In genomic region chr1:113072757-113073456, GRCh38 we compare ENCODE assay signal across 1 cellular context.
TF ChIP-seq lines count a peak whose summit lies in the region.

LRIG2 (plus strand) TSS chr1:113073198; CDS start chr1:113073407, 209 bp downstream.

TF ChIP-seq in HepG2, 621 proteins besides CTCF, POLR2A, EP300 and RAD21 (continued from another document and continues in another):
- TF ChIP-seq AHDC1 (CRISPR knock-in tag; IDR thresholded peaks at IDR 0.05; ENCODE audit: borderline replicate concordance), result peak; percentile 23
- peak; percentile 89; the same call in 1 of the 2 replicates for TF ChIP-seq ZNF235 (CRISPR knock-in tag; IDR thresholded peaks at IDR 0.05; ENCODE audit: borderline replicate concordance)
- TF ChIP-seq ZNF670 (CRISPR knock-in tag; IDR thresholded peaks at IDR 0.05; ENCODE audit: borderline replicate concordance), result peak; percentile 66; the same call in 1 of the 2 replicates
- TF ChIP-seq MED1 (CRISPR knock-in tag; IDR thresholded peaks at IDR 0.05), result peak; percentile 34
- no peak for TF ChIP-seq ZUFSP (CRISPR knock-in tag; IDR thresholded peaks at IDR 0.05; ENCODE audit: borderline replicate concordance)
- peak; percentile 82 for TF ChIP-seq XRCC5 (optimal IDR thresholded peaks at IDR 0.05; ENCODE audit: low read length)
- peak in 1 of 2 experiments; percentile 36; a peak in 1 of 4 replicates for TF ChIP-seq KLF16 (CRISPR knock-in tag; IDR thresholded peaks at IDR 0.05)
- TF ChIP-seq ZNF264 (CRISPR knock-in tag; IDR thresholded peaks at IDR 0.05), result peak; percentile 4; the same call in 1 of the 2 replicates
- TF ChIP-seq ZNF879 (CRISPR knock-in tag; IDR thresholded peaks at IDR 0.05), result 0 out of 2 replicates have a peak, but pooled peaks have one; percentile 75
- TF ChIP-seq ZNF557 (CRISPR knock-in tag; IDR thresholded peaks at IDR 0.05), result 0 out of 2 replicates have a peak, but pooled peaks have one; percentile 11
- no peak for TF ChIP-seq THAP8 (CRISPR knock-in tag; IDR thresholded peaks at IDR 0.05; ENCODE audit: borderline replicate concordance)
- no peak for TF ChIP-seq HNRNPL (IDR thresholded peaks at IDR 0.05; ENCODE audit: low read depth, low read length)
- TF ChIP-seq ZNF143 (CRISPR knock-in tag; IDR thresholded peaks at IDR 0.05), result peak; percentile 42; the same call in 1 of the 2 replicates
- TF ChIP-seq RFXAP (CRISPR knock-in tag; IDR thresholded peaks at IDR 0.05; ENCODE audit: borderline replicate concordance), result peak; percentile 75; the same call in 1 of the 2 replicates
- peak; percentile 90 for TF ChIP-seq SRSF1 (optimal IDR thresholded peaks at IDR 0.05; ENCODE audit: low read depth, low read length)
- TF ChIP-seq ZNF567 (CRISPR knock-in tag; IDR thresholded peaks at IDR 0.05; ENCODE audit: borderline replicate concordance), result no peak; the same call in 1 of the 2 replicates
- peak; percentile 90 for TF ChIP-seq YY1 (IDR thresholded peaks at IDR 0.05; ENCODE audit: insufficient read depth, insufficient replicate concordance, low read depth, low read length)
- TF ChIP-seq TOPORS (CRISPR knock-in tag; IDR thresholded peaks at IDR 0.05), result no peak
- TF ChIP-seq CC2D1A (CRISPR knock-in tag; IDR thresholded peaks at IDR 0.05), result no peak
- peak; percentile 9; the same call in 1 of the 2 replicates for TF ChIP-seq NFIC (IDR thresholded peaks at IDR 0.05; ENCODE audit: low read length)
- peak; percentile 81; the same call in 1 of the 2 replicates for TF ChIP-seq GABPB1 (CRISPR knock-in tag; IDR thresholded peaks at IDR 0.05)
- peak; percentile 88; the same call in 1 of the 2 replicates for TF ChIP-seq ZNF256 (CRISPR knock-in tag; conservative IDR thresholded peaks at IDR 0.05)
- TF ChIP-seq ARNT2 (CRISPR knock-in tag; IDR thresholded peaks at IDR 0.05; ENCODE audit: low read depth), result peak; percentile 15; the same call in 1 of the 2 replicates
- no peak for TF ChIP-seq LBX2 (CRISPR knock-in tag; IDR thresholded peaks at IDR 0.05; ENCODE audit: borderline replicate concordance)
- TF ChIP-seq ZBTB34 (CRISPR knock-in tag; IDR thresholded peaks at IDR 0.05), result no peak
- no peak for TF ChIP-seq NPAS2 (CRISPR knock-in tag; IDR thresholded peaks at IDR 0.05; ENCODE audit: borderline replicate concordance)
- TF ChIP-seq RFX5 (IDR thresholded peaks at IDR 0.05; ENCODE audit: low read depth, low read length), result no peak
- TF ChIP-seq MYNN (CRISPR knock-in tag; IDR thresholded peaks at IDR 0.05; ENCODE audit: low read depth), result 0 out of 2 replicates have a peak, but pooled peaks have one; percentile 57
- TF ChIP-seq RNF2 (conservative IDR thresholded peaks at IDR 0.05; ENCODE audit: low read depth), result 0 out of 2 replicates have a peak, but pooled peaks have one; percentile 27
- TF ChIP-seq HOXA9 (CRISPR knock-in tag; IDR thresholded peaks at IDR 0.05; ENCODE audit: borderline replicate concordance), result no peak
- peak; percentile 29; the same call in 1 of the 2 replicates for TF ChIP-seq ZNF460 (CRISPR knock-in tag; IDR thresholded peaks at IDR 0.05; ENCODE audit: borderline replicate concordance)
- no peak for TF ChIP-seq ZNF512B (CRISPR knock-in tag; IDR thresholded peaks at IDR 0.05; ENCODE audit: borderline replicate concordance)
- no peak for TF ChIP-seq HDAC2 (CRISPR knock-in tag; IDR thresholded peaks at IDR 0.05)
- no peak for TF ChIP-seq WIZ (CRISPR knock-in tag; IDR thresholded peaks at IDR 0.05)
- peak; percentile 44; the same call in 1 of the 2 replicates for TF ChIP-seq ATF1 (CRISPR knock-in tag; IDR thresholded peaks at IDR 0.05)
- no peak for TF ChIP-seq CENPT (CRISPR knock-in tag; IDR thresholded peaks at IDR 0.05; ENCODE audit: low read depth)
- TF ChIP-seq FOXO4 (CRISPR knock-in tag; conservative IDR thresholded peaks at IDR 0.05), result no peak
- no peak for TF ChIP-seq MLX (CRISPR knock-in tag; IDR thresholded peaks at IDR 0.05)
- peak; percentile 57 for TF ChIP-seq RXRA (CRISPR knock-in tag; IDR thresholded peaks at IDR 0.05)
- TF ChIP-seq ZNF234 (CRISPR knock-in tag; conservative IDR thresholded peaks at IDR 0.05), result no peak
- TF ChIP-seq NBN (conservative IDR thresholded peaks at IDR 0.05), result no peak
- 0 out of 2 replicates have a peak, but pooled peaks have one; percentile 42 for TF ChIP-seq ZNF614 (CRISPR knock-in tag; IDR thresholded peaks at IDR 0.05; ENCODE audit: borderline replicate concordance)
- TF ChIP-seq SMC3 (IDR thresholded peaks at IDR 0.05; ENCODE audit: low read length), result peak; percentile 30; the same call in 1 of the 2 replicates
- no peak for TF ChIP-seq PRMT3 (CRISPR knock-in tag; IDR thresholded peaks at IDR 0.05; ENCODE audit: borderline replicate concordance, low read depth)
- TF ChIP-seq CAMTA2 (CRISPR knock-in tag; IDR thresholded peaks at IDR 0.05; ENCODE audit: borderline replicate concordance), result 0 out of 2 replicates have a peak, but pooled peaks have one; percentile 45
- no peak for TF ChIP-seq ZNF83 (CRISPR knock-in tag; IDR thresholded peaks at IDR 0.05; ENCODE audit: borderline replicate concordance)
- TF ChIP-seq ZSCAN20 (CRISPR knock-in tag; IDR thresholded peaks at IDR 0.05; ENCODE audit: borderline replicate concordance), result no peak
- TF ChIP-seq ZNF550 (CRISPR knock-in tag; IDR thresholded peaks at IDR 0.05; ENCODE audit: borderline replicate concordance), result no peak
- TF ChIP-seq ZNF547 (CRISPR knock-in tag; IDR thresholded peaks at IDR 0.05), result peak; percentile 82
- TF ChIP-seq ZNF772 (CRISPR knock-in tag; IDR thresholded peaks at IDR 0.05), result peak; percentile 87; the same call in 1 of the 2 replicates
- TF ChIP-seq MEF2D (CRISPR knock-in tag; IDR thresholded peaks at IDR 0.05), result peak; percentile 41; the same call in 1 of the 2 replicates
